23 cellular contexts compared by ENCODE assay signal in genomic region chr11:83951521-83951920, GRCh38.
A peak's percentile ranks its signal among the peaks of the same experiment; 100 is the strongest.
DNase-seq lines count a peak whose midpoint lies in the region.
"Had no signal": no experiment of that assay in that cellular context is flagged by ENCODE, and none has a peak within 500 bp of the region (broad histone marks: within the 10 kb centered on the region; RNA-seq: fewer than 3 reads in every experiment).

No MANE protein-coding gene starts in this region.

- in situ Hi-C loops in G401 (cut with HindIII; ENCODE audit: low sequenced_read_pairs): no loop called here

- DNase-seq in NCI-H748 (lab: John Stamatoyannopoulos, UW; ENCODE audit: unreplicated experiment) (peak; percentile 8), NCI-H748 treated with DMSO at 0.1 percent for 48 hours (lab: John Stamatoyannopoulos, UW) (no peak), amniotic epithelial cell (ENCODE audit: low read depth) (peak; percentile 14), left kidney (ENCODE audit: low read depth, low spot score) (peak; percentile 44), T-helper 2 cell (no peak), G401 (ENCODE audit: low spot score) (no peak), activated T-cell treated with anti-CD3 and anti-CD28 coated beads for 4 hours (no peak)
- DNase-seq in stimulated activated CD4-positive, alpha-beta T cell treated with anti-CD3 and anti-CD28 coated beads, Interleukin-4, amount 100 ng/mL, for 4 hours: no peak
- DNase-seq: ACHN; activated CD4-positive, alpha-beta memory T cell treated with anti-CD3 and anti-CD28 coated beads for 36 hours; activated gamma-delta T cell; GDM1; KBM-7; left cardiac atrium; mesenchymal stem cell; naive thymus-derived CD4-positive, alpha-beta T cell; NCI-H1694; NCI-H345; pancreas; RPMI8226; stimulated activated CD4-positive, alpha-beta T cell treated with anti-CD3 and anti-CD28 coated beads, Interleukin-15, amount 100 ng/mL, for 24 hours; stimulated activated CD8-positive, alpha-beta memory T cell treated with anti-CD3 and anti-CD28 coated beads, Interleukin-4, amount 100 ng/mL, for 48 hours; trophoblast cell had no signal

Comparison
In these comparisons a context has a peak if more than half of its experiments do, and no peak if none do; other contexts are left out.
1. DNase-seq: peak in NCI-H748 (single experiment), amniotic epithelial cell (single experiment) and left kidney (single experiment); none in NCI-H748 treated with DMSO at 0.1 percent for 48 hours (single experiment), T-helper 2 cell (0 of 5), G401 (single experiment), stimulated activated CD4-positive, alpha-beta T cell treated with anti-CD3 and anti-CD28 coated beads, Interleukin-4, amount 100 ng/mL, for 4 hours (0 of 2) and activated T-cell treated with anti-CD3 and anti-CD28 coated beads for 4 hours (single experiment).